ENCODE assay signal across 30 cellular contexts in the genomic region with DNA sequence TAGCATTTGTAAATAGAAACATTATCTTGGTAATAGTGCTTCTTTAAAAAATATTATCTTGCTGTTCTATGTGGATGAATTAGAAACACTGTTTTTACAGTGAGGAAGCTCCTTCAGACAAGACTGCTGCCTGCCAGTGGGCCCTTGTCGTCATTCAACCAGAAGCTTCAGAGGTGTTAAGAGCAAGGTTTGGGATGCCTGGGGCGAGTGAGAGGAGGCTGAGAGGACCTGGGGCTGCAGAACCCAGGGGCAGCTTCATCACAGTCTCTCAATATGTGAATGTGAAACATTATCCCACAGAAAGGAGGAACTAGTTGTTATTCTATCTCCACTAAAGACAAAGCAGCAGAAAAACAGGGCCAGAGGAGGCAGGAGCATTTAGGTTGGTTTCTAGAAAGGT. TPM values are rescaled to one million over a fixed set of nuclear protein-coding genes. Genes with fewer than 3 reads are reported as not detected.
"Had no signal": no experiment of that assay in that cellular context is flagged by ENCODE, and none has a peak within 500 bp of the region (broad histone marks: within the 10 kb centered on the region; RNA-seq: fewer than 3 reads in every experiment).

No MANE protein-coding gene starts in this region.

- H3K9me3 Mint-ChIP-seq: immature natural killer cell; naive thymus-derived CD8-positive, alpha-beta T cell; nephron progenitor cell; stimulated activated effector memory CD8-positive, alpha-beta T cell treated with anti-CD3 and anti-CD28 coated beads, Interleukin-12 subunit alpha, Interleukin-12 subunit beta, amount 100 ng/mL, for 72 hours had no signal

- H3K9me3 ChIP-seq: heart right ventricle, ovary, psoas muscle, sigmoid colon, stomach, thyroid gland, vagina had no signal

- H3K36me3 ChIP-seq: heart right ventricle, ovary, sigmoid colon, stomach, thyroid gland, vagina had no signal

- H3K4me1 ChIP-seq: foreskin keratinocyte, heart right ventricle, psoas muscle, sigmoid colon, stomach, thyroid gland, vagina had no signal

- H3K4me3 ChIP-seq: dorsolateral prefrontal cortex, heart right ventricle, ovary, psoas muscle, sigmoid colon, stomach, thyroid gland, vagina had no signal

- H3K4me3 Mint-ChIP-seq: immature natural killer cell; naive thymus-derived CD8-positive, alpha-beta T cell; nephron progenitor cell; stimulated activated effector memory CD8-positive, alpha-beta T cell treated with anti-CD3 and anti-CD28 coated beads, Interleukin-12 subunit alpha, Interleukin-12 subunit beta, amount 100 ng/mL, for 72 hours had no signal

- ATAC-seq: esophagus mucosa; foreskin keratinocyte; heart right ventricle; left colon; naive thymus-derived CD8-positive, alpha-beta T cell; psoas muscle; right cardiac atrium; stimulated activated effector memory CD8-positive, alpha-beta T cell treated with anti-CD3 and anti-CD28 coated beads, Interleukin-12 subunit alpha, Interleukin-12 subunit beta, amount 100 ng/mL, for 72 hours had no signal

- H3K36me3 Mint-ChIP-seq: immature natural killer cell; naive thymus-derived CD8-positive, alpha-beta T cell; stimulated activated effector memory CD8-positive, alpha-beta T cell treated with anti-CD3 and anti-CD28 coated beads, Interleukin-12 subunit alpha, Interleukin-12 subunit beta, amount 100 ng/mL, for 72 hours had no signal

- DNase-seq: dorsolateral prefrontal cortex; effector CD4-positive, alpha-beta T cell; foreskin keratinocyte; glutamatergic neuron; heart right ventricle; hypothalamus; immature natural killer cell; islet precursor cell; kidney glomerular epithelial cell; left colon; mesenchymal stem cell; naive thymus-derived CD8-positive, alpha-beta T cell; nephron progenitor cell; occipital lobe; ovary; posterior cingulate gyrus; psoas muscle; right cardiac atrium; sigmoid colon; stimulated activated CD4-positive, alpha-beta T cell treated with anti-CD3 and anti-CD28 coated beads, Interleukin-2, amount 100 ng/mL, for 24 hours; stimulated activated CD4-positive, alpha-beta T cell treated with anti-CD3 and anti-CD28 coated beads, Interleukin-4, amount 100 ng/mL, for 24 hours; stimulated activated naive CD4-positive, alpha-beta T cell treated with Interleukin-2 at 50 U/mL for 16 hours; stomach; thyroid gland; trophoblast cell had no signal

- H3K27me3 ChIP-seq: ovary, thyroid gland, vagina had no signal

- H3K27ac ChIP-seq: dorsolateral prefrontal cortex, epithelial cell of prostate, foreskin keratinocyte, heart right ventricle, ovary, psoas muscle, sigmoid colon, stomach, thyroid gland, vagina had no signal

- H3K4me1 Mint-ChIP-seq: immature natural killer cell; stimulated activated effector memory CD8-positive, alpha-beta T cell treated with anti-CD3 and anti-CD28 coated beads, Interleukin-12 subunit alpha, Interleukin-12 subunit beta, amount 100 ng/mL, for 72 hours had no signal

- H3K27ac Mint-ChIP-seq: immature natural killer cell; naive thymus-derived CD8-positive, alpha-beta T cell; nephron progenitor cell; stimulated activated effector memory CD8-positive, alpha-beta T cell treated with anti-CD3 and anti-CD28 coated beads, Interleukin-12 subunit alpha, Interleukin-12 subunit beta, amount 100 ng/mL, for 72 hours had no signal

RNA-seq across cellular contexts. Expression of a gene that starts 8.1 kb away (rescaled TPM):
- total RNA-seq: esophagus mucosa; heart right ventricle; naive thymus-derived CD8-positive, alpha-beta T cell; psoas muscle; right cardiac atrium; stomach; ureter had no signal
